ENCODE assay signal across 12 cellular contexts in genomic region chr11:44573333-44573732, GRCh38. TPM values are rescaled to one million over a fixed set of nuclear protein-coding genes. Genes with fewer than 3 reads are reported as not detected.
DNase-seq lines count a peak whose midpoint lies in the region; ATAC-seq and TF ChIP-seq lines count a peak whose summit lies in the region.
"Had no signal": no experiment of that assay in that cellular context is flagged by ENCODE, and none has a peak within 500 bp of the region (broad histone marks: within the 10 kb centered on the region; RNA-seq: fewer than 3 reads in every experiment).

No MANE protein-coding gene starts in this region.

- H2AFZ ChIP-seq in ACC112 (ENCODE audit: low read length, unreplicated experiment) = no peak overlapping the region

- H3K27ac Mint-ChIP-seq in activated CD8-positive, alpha-beta T cell treated with anti-CD3 and anti-CD28 coated beads, Interleukin-2, amount 10 ng/mL, durations not matched to agents 7 days and 5 days = peak overlapping the region; percentile 94
- peak overlapping the region; percentile 77 for H3K27ac Mint-ChIP-seq in memory B cell

- no peak for ATAC-seq in activated CD8-positive, alpha-beta T cell treated with anti-CD3 and anti-CD28 coated beads, Interleukin-2, amount 10 ng/mL, durations not matched to agents 7 days and 5 days
- ATAC-seq in memory B cell (ENCODE audit: low read depth) = no peak
- no peak for ATAC-seq in heart right ventricle
- ATAC-seq: psoas muscle had no signal

- H3K27ac ChIP-seq in ACC112 (ENCODE audit: low read depth, low read length) (peak overlapping the region; percentile 97), coronary artery (no peak overlapping the region), heart right ventricle (peak overlapping the region in 1 of 10 donors; percentile 72)
- H3K27ac ChIP-seq: adrenal gland, C4-2B, psoas muscle, WERI-Rb-1 had no signal

- H3K27me3 Mint-ChIP-seq in activated CD8-positive, alpha-beta T cell treated with anti-CD3 and anti-CD28 coated beads, Interleukin-2, amount 10 ng/mL, durations not matched to agents 7 days and 5 days (ENCODE audit: low read depth) = no peaks in the 10 kb centered on the region
- no peaks in the 10 kb centered on the region for H3K27me3 Mint-ChIP-seq in memory B cell

- H3K4me3 ChIP-seq in ACC112 (ENCODE audit: low read depth, low read length) (no peak overlapping the region), coronary artery (no peak overlapping the region), heart right ventricle (no peak overlapping the region)
- H3K4me3 ChIP-seq: adrenal gland, psoas muscle had no signal

- 77 to 86% methylated on average over 3 of the region's 3 CpGs for WGBS in heart right ventricle, 2 donors

- H3K36me3 ChIP-seq in ACC112 (ENCODE audit: insufficient read depth, low read length) (no peaks in the 10 kb centered on the region), heart right ventricle (no peaks in the 10 kb centered on the region)
- H3K36me3 ChIP-seq: adrenal gland, WERI-Rb-1 had no signal

- H3K27me3 ChIP-seq in ACC112 (ENCODE audit: insufficient read depth, low read length) (no peaks in the 10 kb centered on the region), heart right ventricle (no peaks in the 10 kb centered on the region)
- H3K27me3 ChIP-seq: adrenal gland had no signal

- peaks cover 42% of the 10 kb centered on the region for H3K79me2 ChIP-seq in ACC112 (ENCODE audit: control insufficient read depth, insufficient read depth, low read length, unreplicated experiment)

- POLR2A ChIA-PET in activated CD8-positive, alpha-beta T cell treated with anti-CD3 and anti-CD28 coated beads, Interleukin-2, amount 10 ng/mL, durations not matched to agents 7 days and 5 days (lab: Charles Lee) = interaction anchor here (0.8 to 2.2 kb wide), 4 partner anchors 9 to 16 kb away, joined by 3 to 13 read pairs (median 4); partner anchors contain the start of gene CD82

- no peak for TF ChIP-seq CTCF in coronary artery (IDR thresholded peaks at IDR 0.05)
- TF ChIP-seq CTCF in heart right ventricle (IDR thresholded peaks at IDR 0.05) = no peak

- H3K9me3 Mint-ChIP-seq in activated CD8-positive, alpha-beta T cell treated with anti-CD3 and anti-CD28 coated beads, Interleukin-2, amount 10 ng/mL, durations not matched to agents 7 days and 5 days (ENCODE audit: insufficient read depth) = no peaks in the 10 kb centered on the region
- no peaks in the 10 kb centered on the region for H3K9me3 Mint-ChIP-seq in memory B cell

- H3K36me3 Mint-ChIP-seq in activated CD8-positive, alpha-beta T cell treated with anti-CD3 and anti-CD28 coated beads, Interleukin-2, amount 10 ng/mL, durations not matched to agents 7 days and 5 days (ENCODE audit: low read depth) = peaks cover 29% of the 10 kb centered on the region
- peaks cover 15% of the 10 kb centered on the region for H3K36me3 Mint-ChIP-seq in memory B cell

- DNase-seq in GM03348 (ENCODE audit: low spot score) = peak; percentile 2
- DNase-seq in activated CD8-positive, alpha-beta T cell treated with anti-CD3 and anti-CD28 coated beads, Interleukin-2, amount 10 ng/mL, durations not matched to agents 7 days and 5 days = peak; percentile 32
- no peak for DNase-seq in memory B cell (ENCODE audit: low spot score in 2 of 2)
- no peak for DNase-seq in coronary artery (ENCODE audit: low spot score)
- DNase-seq in heart right ventricle = no peak
- no peak for DNase-seq in NCI-H1092 treated with DMSO at 0.1 percent for 48 hours (lab: John Stamatoyannopoulos, UW)
- DNase-seq in superior temporal gyrus (ENCODE audit: extremely low spot score) = no peak
- DNase-seq: adrenal gland, psoas muscle, WERI-Rb-1 had no signal

- CTCF ChIA-PET in activated CD8-positive, alpha-beta T cell treated with anti-CD3 and anti-CD28 coated beads, Interleukin-2, amount 10 ng/mL, durations not matched to agents 7 days and 5 days (lab: Charles Lee) = interaction anchor here (0.9 to 4.0 kb wide), 7 partner anchors 9 to 44 kb away, joined by 3 to 25 read pairs (median 10); partner anchors contain the start of gene CD82

- intact Hi-C loops in heart right ventricle (cut with DNase I) = no loop called here

- no peaks in the 10 kb centered on the region for H3K9me3 ChIP-seq in heart right ventricle
- H3K9me3 ChIP-seq: adrenal gland, psoas muscle had no signal

- no peak overlapping the region for H3K4me3 Mint-ChIP-seq in activated CD8-positive, alpha-beta T cell treated with anti-CD3 and anti-CD28 coated beads, Interleukin-2, amount 10 ng/mL, durations not matched to agents 7 days and 5 days
- H3K4me3 Mint-ChIP-seq in memory B cell = peak overlapping the region; percentile 68

- peaks cover 99% of the 10 kb centered on the region for H3K4me1 Mint-ChIP-seq in activated CD8-positive, alpha-beta T cell treated with anti-CD3 and anti-CD28 coated beads, Interleukin-2, amount 10 ng/mL, durations not matched to agents 7 days and 5 days (ENCODE audit: low read depth)
- H3K4me1 Mint-ChIP-seq in memory B cell = peaks cover 76% of the 10 kb centered on the region

- H3K4me1 ChIP-seq in ACC112 (ENCODE audit: control insufficient read depth, insufficient read depth, low read length, unreplicated experiment) (peaks cover 79% of the 10 kb centered on the region), heart right ventricle (peaks cover 6 to 94% (median 47%) of the 10 kb centered on the region in 9 donors)

RNA-seq across cellular contexts. Expression of gene CD82, which starts 7.9 kb away (rescaled TPM):
- total RNA-seq in activated CD8-positive, alpha-beta T cell treated with anti-CD3 and anti-CD28 coated beads, Interleukin-2, amount 10 ng/mL, durations not matched to agents 7 days and 5 days = 10 to 100 TPM; 68.2 to 72.9 TPM
- 10 to 100 TPM; 25.8 to 66.7 (median 35.2) TPM for total RNA-seq in heart right ventricle
- 10 to 100 TPM; 18.5 to 70.4 TPM for polyA plus RNA-seq in heart right ventricle

Comparison
In these comparisons a context has a peak if more than half of its experiments do, and no peak if none do; other contexts are left out.
1. DNase-seq: peak in GM03348 (single experiment) and activated CD8-positive, alpha-beta T cell treated with anti-CD3 and anti-CD28 coated beads, Interleukin-2, amount 10 ng/mL, durations not matched to agents 7 days and 5 days (single experiment); none in memory B cell (0 of 2), coronary artery (single experiment), heart right ventricle (0 of 2), NCI-H1092 treated with DMSO at 0.1 percent for 48 hours (single experiment) and superior temporal gyrus (single experiment).